Comparison of ENCODE assay signal across 9 cellular contexts in the genomic region with DNA sequence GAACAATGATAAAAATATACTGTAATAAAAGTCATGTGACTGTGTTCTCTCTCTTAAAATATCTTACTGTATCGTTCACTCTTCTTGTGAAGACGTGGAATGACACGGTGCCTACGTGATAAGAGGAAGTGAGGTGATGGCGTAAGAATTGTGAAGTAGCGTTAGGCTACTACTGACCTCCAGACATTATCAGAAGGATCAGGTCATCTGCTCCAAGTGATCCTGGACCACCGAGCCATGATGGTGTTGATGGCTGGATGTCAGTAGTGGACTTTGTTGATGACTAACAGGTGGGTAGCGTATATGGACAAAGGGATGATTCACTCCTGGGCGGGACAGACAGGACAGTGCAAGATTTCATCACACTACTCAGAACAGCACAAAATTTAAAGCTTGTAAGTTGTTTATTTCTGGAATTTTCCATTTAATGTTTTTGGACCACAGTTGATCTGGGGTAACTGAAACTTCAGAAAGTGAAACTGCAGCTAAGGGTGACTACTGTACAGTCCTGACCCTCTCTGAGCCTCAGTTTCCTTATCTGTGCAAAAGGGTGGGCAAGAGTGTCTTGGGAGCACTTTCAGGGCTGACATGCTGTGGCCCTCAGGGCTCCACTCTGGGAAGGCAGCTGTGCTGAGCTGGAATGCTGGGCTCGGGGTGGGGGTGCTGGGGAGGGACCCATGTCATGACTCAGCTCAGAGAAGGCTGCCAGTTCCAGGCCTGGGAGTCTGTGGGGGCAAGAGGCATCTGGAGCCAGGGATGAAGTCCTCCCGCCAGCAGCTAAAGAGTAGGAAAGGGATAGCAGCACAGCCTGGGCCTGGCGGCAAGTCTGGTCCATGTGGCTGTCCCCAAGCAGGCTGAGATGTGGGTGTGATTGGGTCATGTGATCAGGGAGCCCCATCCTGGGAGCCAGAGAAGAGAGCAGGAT. TPM values are rescaled to one million over a fixed set of nuclear protein-coding genes. Genes with fewer than 3 reads are reported as not detected.
DNase-seq lines count a peak whose midpoint lies in the region; ATAC-seq and TF ChIP-seq lines count a peak whose summit lies in the region.
"Had no signal": no experiment of that assay in that cellular context is flagged by ENCODE, and none has a peak within 500 bp of the region (broad histone marks: within the 10 kb centered on the region; RNA-seq: fewer than 3 reads in every experiment).

No MANE protein-coding gene starts in this region.

- WGBS in mesodermal cell (ENCODE audit: insufficient coverage in 2 of 2), 2 experiments = 65 to 86% methylated on average over 5 to 8 of the region's 12 CpGs

- peak; percentile 88 for DNase-seq in Right ventricle myocardium inferior (ENCODE audit: missing footprints)
- DNase-seq in cardiac septum (ENCODE audit: low spot score) = no peak
- peak; percentile 95 for DNase-seq in choroid plexus epithelial cell (ENCODE audit: low read depth)
- no peak for DNase-seq in iPS-NIHi11 (ENCODE audit: low spot score)
- no peak for DNase-seq in cerebellar cortex (ENCODE audit: low spot score)

- H3K4me3 ChIP-seq in choroid plexus epithelial cell (ENCODE audit: low read depth, low read length) = no peak overlapping the region
- H3K4me3 ChIP-seq in mesodermal cell (ENCODE audit: extremely low read depth, insufficient read depth, low read length, poor library complexity, severe bottlenecking) = no peak overlapping the region

- peaks cover 10% of the 10 kb centered on the region for H3K36me3 ChIP-seq in mesodermal cell (ENCODE audit: control insufficient read depth, insufficient read depth, low read length)

- TF ChIP-seq CTCF in choroid plexus epithelial cell (conservative IDR thresholded peaks at IDR 0.05; ENCODE audit: low read depth, low read length) = no peak

- H3K9me3 ChIP-seq in mesodermal cell (ENCODE audit: control insufficient read depth, low read length) = no peaks in the 10 kb centered on the region

- intact Hi-C loops in Right ventricle myocardium inferior (cut with DNase I) (no loop called here), cardiac septum (cut with DNase I) (no loop called here)

- H3K4me1 ChIP-seq in mesodermal cell (ENCODE audit: control insufficient read depth, insufficient read depth, low read length, poor library complexity, severe bottlenecking) = peaks cover 86% of the 10 kb centered on the region

- ATAC-seq in Right ventricle myocardium inferior (peak; percentile 78), GM18517 (IDR thresholded peaks at IDR 0.05; ENCODE audit: unreplicated experiment) (no peak), GM21515 (IDR thresholded peaks at IDR 0.05; ENCODE audit: unreplicated experiment) (no peak)

- peak overlapping the region; percentile 99 for H3K27ac ChIP-seq in mesodermal cell (ENCODE audit: low read depth, low read length, severe bottlenecking)
- H3K27ac ChIP-seq: C4-2B had no signal

RNA-seq across cellular contexts. Expression of gene PDGFRB, which starts 12.6 kb away (rescaled TPM):
- total RNA-seq in Right ventricle myocardium inferior (57.2 TPM), cardiac septum (54.6 TPM)
- polyA plus RNA-seq in mesodermal cell (2013, experiment 1 of 2) = 95.2 TPM
- 84.5 TPM for polyA plus RNA-seq in mesodermal cell (2013, experiment 2 of 2)

RNA-seq across cellular contexts. Expression of gene CDX1, which starts 23.5 kb away (rescaled TPM):
- not detected for total RNA-seq in Right ventricle myocardium inferior
- 0.16 TPM for total RNA-seq in cardiac septum
- 0.26 TPM for polyA plus RNA-seq in mesodermal cell (2013, experiment 1 of 2)
- polyA plus RNA-seq in mesodermal cell (2013, experiment 2 of 2) = 0.46 TPM

RNA-seq across cellular contexts. Expression of gene SLC6A7, which starts 46.8 kb away (rescaled TPM):
- not detected for total RNA-seq in Right ventricle myocardium inferior
- not detected for total RNA-seq in cardiac septum
- polyA plus RNA-seq in mesodermal cell (2013, experiment 1 of 2) = not detected
- polyA plus RNA-seq in mesodermal cell (2013, experiment 2 of 2) = not detected

RNA-seq across cellular contexts. Expression of gene CSF1R, which starts 56.7 kb away (rescaled TPM):
- 21.9 TPM for total RNA-seq in Right ventricle myocardium inferior
- 11.9 TPM for total RNA-seq in cardiac septum
- 0.15 TPM for polyA plus RNA-seq in mesodermal cell (2013, experiment 1 of 2)
- polyA plus RNA-seq in mesodermal cell (2013, experiment 2 of 2) = 0.25 TPM

Comparison
In these comparisons a context has a peak if more than half of its experiments do, and no peak if none do; other contexts are left out.
1. DNase-seq: peak in Right ventricle myocardium inferior (single experiment) and choroid plexus epithelial cell (single experiment); none in cardiac septum (single experiment), iPS-NIHi11 (single experiment) and cerebellar cortex (single experiment).